Comparison of ENCODE assay signal across 8 cellular contexts in genomic region chr16:50067290-50067853, GRCh38. TPM values are rescaled to one million over a fixed set of nuclear protein-coding genes. Genes with fewer than 3 reads are reported as not detected.
DNase-seq lines count a peak whose midpoint lies in the region; ATAC-seq, FAIRE-seq and TF ChIP-seq lines count a peak whose summit lies in the region.

No MANE protein-coding gene starts in this region.

- WGBS in testis, 2 donors: 24 to 26% methylated on average over 3 of the region's 3 CpGs

- no peak for TF ChIP-seq POLR2A in testis (IDR thresholded peaks at IDR 0.05)

- H3K4me3 ChIP-seq in testis: no peak overlapping the region

- no peak overlapping the region for H3K27ac ChIP-seq in testis

- H3K9me3 Mint-ChIP-seq in activated CD8-positive, alpha-beta memory T cell treated with anti-CD3 and anti-CD28 coated beads, Interleukin-2, amount 10 ng/mL, durations not matched to agents 7 days and 5 days (ENCODE audit: low read depth): no peaks in the 10 kb centered on the region

- no peaks in the 10 kb centered on the region for H3K36me3 ChIP-seq in testis (ENCODE audit: low read depth, missing control alignments)

- ATAC-seq in activated CD8-positive, alpha-beta memory T cell treated with anti-CD3 and anti-CD28 coated beads, Interleukin-2, amount 10 ng/mL, durations not matched to agents 7 days and 5 days: peak; percentile 40
- peak; percentile 36 for ATAC-seq in HG03103 (IDR thresholded peaks at IDR 0.05; ENCODE audit: low read depth, unreplicated experiment)
- ATAC-seq in HG03045 (IDR thresholded peaks at IDR 0.05; ENCODE audit: unreplicated experiment): no peak

- no peak for FAIRE-seq in RCC 7860 (lab: Jason Lieb, UNC)

- H3K4me1 Mint-ChIP-seq in activated CD8-positive, alpha-beta memory T cell treated with anti-CD3 and anti-CD28 coated beads, Interleukin-2, amount 10 ng/mL, durations not matched to agents 7 days and 5 days: peaks cover 46% of the 10 kb centered on the region

- DNase-seq in activated CD8-positive, alpha-beta memory T cell treated with anti-CD3 and anti-CD28 coated beads, Interleukin-2, amount 10 ng/mL, durations not matched to agents 7 days and 5 days: peak; percentile 81
- DNase-seq in activated CD8-positive, alpha-beta memory T cell treated with anti-CD3 and anti-CD28 coated beads, Interleukin-2, amount 50 U/mL, for 48 hours: no peak
- peak; percentile 22 for DNase-seq in RCC 7860 (ENCODE audit: low spot score)
- DNase-seq in astrocyte of the hippocampus (ENCODE audit: low read depth, low spot score): peak; percentile 67
- DNase-seq in kidney tubule cell (ENCODE audit: low spot score): peak; percentile 42
- peak; percentile 50 for DNase-seq in testis

- intact Hi-C loops in testis (cut with DNase I; ENCODE audit: low total_unique reads): no loop called here

- H3K4me1 ChIP-seq in testis: peaks cover 19% of the 10 kb centered on the region

- CTCF ChIA-PET in activated CD8-positive, alpha-beta memory T cell treated with anti-CD3 and anti-CD28 coated beads, Interleukin-2, amount 10 ng/mL, durations not matched to agents 7 days and 5 days (lab: Charles Lee): interaction anchor here (0.6 to 9.8 kb wide), 28 partner anchors 9 to 739 kb away, joined by 3 to 153 read pairs (median 4); partner anchors contain the start of gene CNEP1R1

- peak overlapping the region; percentile 90 for H3K27ac Mint-ChIP-seq in activated CD8-positive, alpha-beta memory T cell treated with anti-CD3 and anti-CD28 coated beads, Interleukin-2, amount 10 ng/mL, durations not matched to agents 7 days and 5 days

- H3K27me3 ChIP-seq in testis: no peaks in the 10 kb centered on the region

- H3K27me3 Mint-ChIP-seq in activated CD8-positive, alpha-beta memory T cell treated with anti-CD3 and anti-CD28 coated beads, Interleukin-2, amount 10 ng/mL, durations not matched to agents 7 days and 5 days: no peaks in the 10 kb centered on the region

- peak in 1 of 3 experiments; percentile 8 for TF ChIP-seq CTCF in testis (IDR thresholded peaks at IDR 0.05)

- peaks cover 14% of the 10 kb centered on the region for H3K36me3 Mint-ChIP-seq in activated CD8-positive, alpha-beta memory T cell treated with anti-CD3 and anti-CD28 coated beads, Interleukin-2, amount 10 ng/mL, durations not matched to agents 7 days and 5 days

- no peaks in the 10 kb centered on the region for H3K9me3 ChIP-seq in testis

- H3K4me3 Mint-ChIP-seq in activated CD8-positive, alpha-beta memory T cell treated with anti-CD3 and anti-CD28 coated beads, Interleukin-2, amount 10 ng/mL, durations not matched to agents 7 days and 5 days: peak overlapping the region; percentile 97

RNA-seq across cellular contexts. Expression of gene HEATR3, which starts 1.6 kb away (rescaled TPM):
- 10 to 100 TPM; 24.3 to 26.1 TPM for total RNA-seq in activated CD8-positive, alpha-beta memory T cell treated with anti-CD3 and anti-CD28 coated beads, Interleukin-2, amount 10 ng/mL, durations not matched to agents 7 days and 5 days
- 10 to 100 TPM; 44.0 to 51.2 TPM for total RNA-seq in testis
- 13.5 TPM for polyA plus RNA-seq in testis (ENCODE audit: insufficient read depth, low read depth, low replicate concordance)

RNA-seq across cellular contexts. Expression of gene CNEP1R1, which starts 42.3 kb away (rescaled TPM):
- 10 to 100 TPM; 27.7 to 28.4 TPM for total RNA-seq in activated CD8-positive, alpha-beta memory T cell treated with anti-CD3 and anti-CD28 coated beads, Interleukin-2, amount 10 ng/mL, durations not matched to agents 7 days and 5 days
- 10 to 100 TPM; 51.5 to 64.1 TPM for total RNA-seq in testis
- polyA plus RNA-seq in testis (ENCODE audit: insufficient read depth, low read depth, low replicate concordance): 39.7 TPM
